8 cellular contexts compared by ENCODE assay signal in genomic region chr10:7258948-7259523, GRCh38.
DNase-seq lines count a peak whose midpoint lies in the region; ATAC-seq, FAIRE-seq and TF ChIP-seq lines count a peak whose summit lies in the region.

No MANE protein-coding gene starts in this region.

- no peak for TF ChIP-seq POLR2A in A549 (IDR thresholded peaks at IDR 0.05; ENCODE audit: low read length)

- H3K9me3 ChIP-seq in A549 = no peaks in the 10 kb centered on the region
- H3K9me3 ChIP-seq in pancreas = no peaks in the 10 kb centered on the region

- TF ChIP-seq CTCF in A549 (IDR thresholded peaks at IDR 0.05) (no peak), astrocyte of the cerebellum (IDR thresholded peaks at IDR 0.05; ENCODE audit: low read depth, low read length, missing control alignments) (no peak), pancreas (IDR thresholded peaks at IDR 0.05) (no peak)

- no peaks in the 10 kb centered on the region for H3K9me3 Mint-ChIP-seq in T-helper 1 cell treated with Interleukin-12 subunit alpha and Interleukin-12 subunit beta and Interleukin-4 antibody, amounts not matched to agents 30 μg/mL and 1 μg/mL, for 36 hours

- no peak overlapping the region for H3K4me2 ChIP-seq in A549

- in situ Hi-C loops in astrocyte of the cerebellum (cut with HindIII; ENCODE audit: low sequenced_read_pairs) = loop anchor here (5.0 kb wide), 1 partner anchor 143 kb away; no protein-coding TSS in a partner anchor

- H3K4me1 ChIP-seq in A549 (peaks cover 48% of the 10 kb centered on the region), pancreas (peaks cover 0 to 3% (median 0%) of the 10 kb centered on the region in 3 donors)

- POLR2A ChIA-PET in A549 (lab: Yijun Ruan, JAX) = no interaction called here

- H3K27me3 Mint-ChIP-seq in T-helper 1 cell treated with Interleukin-12 subunit alpha and Interleukin-12 subunit beta and Interleukin-4 antibody, amounts not matched to agents 30 μg/mL and 1 μg/mL, for 36 hours (ENCODE audit: low read depth) = no peaks in the 10 kb centered on the region

- CTCF ChIA-PET in A549 (lab: Yijun Ruan, JAX) = interaction anchor here (1.1 to 3.5 kb wide), 7 partner anchors 10 to 339 kb away, joined by 3 to 24 read pairs (median 5); no protein-coding TSS in a partner anchor

- TF ChIP-seq EP300 in A549 (IDR thresholded peaks at IDR 0.05) = no peak

- peak overlapping the region; percentile 60 to 84 for H3K27ac ChIP-seq in A549
- no peak overlapping the region for H3K27ac ChIP-seq in pancreas

- peaks cover 26% of the 10 kb centered on the region for H3K36me3 Mint-ChIP-seq in T-helper 1 cell treated with Interleukin-12 subunit alpha and Interleukin-12 subunit beta and Interleukin-4 antibody, amounts not matched to agents 30 μg/mL and 1 μg/mL, for 36 hours (ENCODE audit: low read depth)

- WGBS in A549 (ENCODE audit: missing lambda C conversion rate) = 73% methylated on average over 8 of the region's 8 CpGs
- 54 to 69% methylated on average over 8 of the region's 8 CpGs for WGBS in pancreas, 2 donors

- H3K4me3 Mint-ChIP-seq in T-helper 1 cell treated with Interleukin-12 subunit alpha and Interleukin-12 subunit beta and Interleukin-4 antibody, amounts not matched to agents 30 μg/mL and 1 μg/mL, for 36 hours = peak overlapping the region; percentile 31

- H3K27ac Mint-ChIP-seq in T-helper 1 cell treated with Interleukin-12 subunit alpha and Interleukin-12 subunit beta and Interleukin-4 antibody, amounts not matched to agents 30 μg/mL and 1 μg/mL, for 36 hours = peak overlapping the region; percentile 64

- no peak overlapping the region for H3K4me3 ChIP-seq in A549
- no peak overlapping the region for H3K4me3 ChIP-seq in astrocyte of the cerebellum (ENCODE audit: low read depth, low read length)
- no peak overlapping the region for H3K4me3 ChIP-seq in pancreas

- DNase-seq in A549 (ENCODE audit: low read depth in 1 of 2, low spot score in 1 of 2) (no peak), astrocyte of the cerebellum (ENCODE audit: low read depth) (peak; percentile 19), NCI-H1048 (lab: John Stamatoyannopoulos, UW) (no peak), pancreas (no peak), NCI-H1105 treated with DMSO at 0.1 percent for 48 hours (lab: John Stamatoyannopoulos, UW) (no peak)
- DNase-seq in stimulated activated CD8-positive, alpha-beta memory T cell treated with anti-CD3 and anti-CD28 coated beads, Interleukin-4, amount 100 ng/mL, for 4 hours (ENCODE audit: low read depth in 2 of 2, low spot score in 1 of 2) = peak; percentile 52 to 67

- intact Hi-C loops in pancreas (cut with DNase I) = no loop called here

- no peaks in the 10 kb centered on the region for H3K36me3 ChIP-seq in pancreas

- no peaks in the 10 kb centered on the region for H3K27me3 ChIP-seq in pancreas

- peaks cover 66% of the 10 kb centered on the region for H3K4me1 Mint-ChIP-seq in T-helper 1 cell treated with Interleukin-12 subunit alpha and Interleukin-12 subunit beta and Interleukin-4 antibody, amounts not matched to agents 30 μg/mL and 1 μg/mL, for 36 hours (ENCODE audit: low read depth)

- FAIRE-seq in A549 (lab: Jason Lieb, UNC) = no peak
- no peak for FAIRE-seq in pancreas (lab: Jason Lieb, UNC)

- ATAC-seq in A549 (no peak), GM21786 (IDR thresholded peaks at IDR 0.05; ENCODE audit: unreplicated experiment) (peak; percentile 63), pancreas (no peak)

- TF ChIP-seq RAD21 in A549 (conservative IDR thresholded peaks at IDR 0.05 in 1 of 2, IDR thresholded peaks at IDR 0.05 in 1 of 2) = no peak

TF ChIP-seq in A549, 52 proteins besides CTCF, POLR2A, EP300 and RAD21:
- TF ChIP-seq FOXS1 (CRISPR knock-in tag; IDR thresholded peaks at IDR 0.05) (no peak), HDAC2 (IDR thresholded peaks at IDR 0.05) (no peak), SMC3 (IDR thresholded peaks at IDR 0.05) (no peak), USF2 (IDR thresholded peaks at IDR 0.05) (no peak), PHF8 (IDR thresholded peaks at IDR 0.05; ENCODE audit: borderline replicate concordance, low read depth) (no peak), CEBPB (IDR thresholded peaks at IDR 0.05) (no peak), ESRRA (IDR thresholded peaks at IDR 0.05; ENCODE audit: borderline replicate concordance, low read length) (no peak), HOXB13 (CRISPR knock-in tag; IDR thresholded peaks at IDR 0.05; ENCODE audit: low read depth) (no peak), FOSB (CRISPR knock-in tag; IDR thresholded peaks at IDR 0.05) (no peak), HEYL (CRISPR knock-in tag; IDR thresholded peaks at IDR 0.05) (no peak), NR3C1 (IDR thresholded peaks at IDR 0.05) (no peak), RNF2 (IDR thresholded peaks at IDR 0.05; ENCODE audit: borderline replicate concordance, low read depth) (no peak)

Comparison
In these comparisons a context has a peak if more than half of its experiments do, and no peak if none do; other contexts are left out.
1. DNase-seq: peak in astrocyte of the cerebellum (single experiment) and stimulated activated CD8-positive, alpha-beta memory T cell treated with anti-CD3 and anti-CD28 coated beads, Interleukin-4, amount 100 ng/mL, for 4 hours (2 of 2); none in A549 (0 of 2), NCI-H1048 (single experiment), pancreas (0 of 6) and NCI-H1105 treated with DMSO at 0.1 percent for 48 hours (single experiment).
2. H3K27ac ChIP-seq: peak in A549 (2 of 2); none in pancreas (0 of 4).